Comparison of ENCODE assay signal across 8 cellular contexts in genomic region chr4:2468464-2469191, GRCh38. TPM values are rescaled to one million over a fixed set of nuclear protein-coding genes. Genes with fewer than 3 reads are reported as not detected.
A peak's percentile ranks its signal among the peaks of the same experiment; 100 is the strongest.
DNase-seq lines count a peak whose midpoint lies in the region; ATAC-seq and TF ChIP-seq lines count a peak whose summit lies in the region.

A gene with protein sequence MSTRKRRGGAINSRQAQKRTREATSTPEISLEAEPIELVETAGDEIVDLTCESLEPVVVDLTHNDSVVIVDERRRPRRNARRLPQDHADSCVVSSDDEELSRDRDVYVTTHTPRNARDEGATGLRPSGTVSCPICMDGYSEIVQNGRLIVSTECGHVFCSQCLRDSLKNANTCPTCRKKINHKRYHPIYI (plus strand): TSS chr4:2469106. CDS start chr4:2490494, 21,388 bp downstream.

- peaks cover 44% of the 10 kb centered on the region for H3K4me1 Mint-ChIP-seq in activated T-cell treated with anti-CD3 and anti-CD28 coated beads, Interleukin-2, amount 50 U/mL, for 24 hours (ENCODE audit: low read depth)

- WGBS in esophagus, 2 donors = 0 to 1% methylated on average over 72 to 73 of the region's 73 CpGs

- H3K36me3 Mint-ChIP-seq in activated T-cell treated with anti-CD3 and anti-CD28 coated beads, Interleukin-2, amount 50 U/mL, for 24 hours (ENCODE audit: low read depth) = peaks cover 57% of the 10 kb centered on the region

- H3K9me3 Mint-ChIP-seq in activated T-cell treated with anti-CD3 and anti-CD28 coated beads, Interleukin-2, amount 50 U/mL, for 24 hours = no peaks in the 10 kb centered on the region

- peak within 1 kb of the TSS; percentile 98 for H3K4me3 Mint-ChIP-seq in activated T-cell treated with anti-CD3 and anti-CD28 coated beads, Interleukin-2, amount 50 U/mL, for 24 hours

- peak; percentile 64 for DNase-seq in DMS153 treated with DMSO at 0.1 percent for 48 hours (lab: John Stamatoyannopoulos, UW; ENCODE audit: unreplicated experiment)
- DNase-seq in KBM-7 = peak; percentile 98
- DNase-seq in activated T-cell treated with anti-CD3 and anti-CD28 coated beads, Interleukin-2, amount 50 U/mL, for 24 hours = peak; percentile 93
- peak; percentile 90 for DNase-seq in stimulated activated CD8-positive, alpha-beta memory T cell treated with anti-CD3 and anti-CD28 coated beads, Interleukin-7, amount 100 ng/mL, for 24 hours (ENCODE audit: low read depth)

- in situ Hi-C loops in KBM-7 (cut with MboI; ENCODE audit: low pct_unique_long_range_greater_than_20kb, low sequenced_read_pairs) = no loop called here

- H3K36me3 ChIP-seq in esophagus (ENCODE audit: control insufficient read depth in 2 of 2, insufficient read depth in 2 of 2, low read length in 1 of 2) = no peaks in the 10 kb centered on the region
- H3K36me3 ChIP-seq in muscle layer of colon (ENCODE audit: insufficient read depth, low read length) = peaks cover 12% of the 10 kb centered on the region

- ATAC-seq in GM21717 (IDR thresholded peaks at IDR 0.05; ENCODE audit: unreplicated experiment) = peak; percentile 74

- H3K27ac Mint-ChIP-seq in activated T-cell treated with anti-CD3 and anti-CD28 coated beads, Interleukin-2, amount 50 U/mL, for 24 hours = peak within 1 kb of the TSS; percentile 99

- peaks cover 0 to 2% of the 10 kb centered on the region in 2 donors for H3K9me3 ChIP-seq in esophagus (ENCODE audit: control insufficient read depth in 2 of 2, insufficient read depth in 1 of 2, low read depth in 1 of 2, low read length in 1 of 2)
- no peaks in the 10 kb centered on the region for H3K9me3 ChIP-seq in muscle layer of colon (ENCODE audit: low read length)

- H3K4me3 ChIP-seq in esophagus (ENCODE audit: low read depth in 1 of 2, low read length in 2 of 2) (peak within 1 kb of the TSS; percentile 89 to 98), muscle layer of colon (ENCODE audit: low read depth in 1 of 2, low read length in 2 of 2) (peak within 1 kb of the TSS; percentile 93 to 94)

- H3K4me1 ChIP-seq in esophagus (ENCODE audit: control insufficient read depth in 2 of 2, insufficient read depth in 2 of 2, low read length in 1 of 2) (peaks cover 0 to 4% of the 10 kb centered on the region in 2 donors), muscle layer of colon (ENCODE audit: insufficient read depth, low read length) (peaks cover 20% of the 10 kb centered on the region)

- H3K27me3 Mint-ChIP-seq in activated T-cell treated with anti-CD3 and anti-CD28 coated beads, Interleukin-2, amount 50 U/mL, for 24 hours = no peaks in the 10 kb centered on the region

- H3K27ac ChIP-seq in esophagus (ENCODE audit: low read depth in 2 of 2, low read length in 1 of 2) = peak within 1 kb of the TSS; percentile 93 to 95
- H3K27ac ChIP-seq in muscle layer of colon (ENCODE audit: low read depth, low read length) = peak within 1 kb of the TSS; percentile 95

- H3K9ac ChIP-seq in muscle layer of colon (ENCODE audit: low read length) = peak within 1 kb of the TSS; percentile 81

- H3K27me3 ChIP-seq in esophagus (ENCODE audit: control insufficient read depth in 1 of 2, insufficient read depth in 2 of 2, low read length in 2 of 2) = no peaks in the 10 kb centered on the region
- H3K27me3 ChIP-seq in muscle layer of colon (ENCODE audit: control insufficient read depth in 1 of 2, insufficient read depth in 2 of 2, low read length in 2 of 2) = no peaks in the 10 kb centered on the region

TF ChIP-seq in PFSK-1, 5 proteins besides CTCF, POLR2A, EP300 and RAD21:
- TF ChIP-seq REST (IDR thresholded peaks at IDR 0.05; ENCODE audit: insufficient read depth in 1 of 2, low read depth in 2 of 2, low read length in 2 of 2) (no peak), TAF1 (IDR thresholded peaks at IDR 0.05; ENCODE audit: borderline replicate concordance, insufficient read depth, low read length) (peak; percentile 91; the same call in 1 of the 2 replicates), POLR2AphosphoS5 (IDR thresholded peaks at IDR 0.05; ENCODE audit: low read depth, low read length) (peak; percentile 75), FOXP2 (optimal IDR thresholded peaks at IDR 0.05; ENCODE audit: borderline replicate concordance, extremely low read depth, extremely low read length, insufficient read depth) (no peak), SIN3A (IDR thresholded peaks at IDR 0.05; ENCODE audit: borderline replicate concordance, insufficient read depth, low read length) (0 out of 2 replicates have a peak, but pooled peaks have one; percentile 11)

RNA-seq across cellular contexts. Expression of the gene that starts here (rescaled TPM):
- polyA plus RNA-seq in PFSK-1 (2012; ENCODE audit: insufficient read length, low read depth) = 30.2 TPM
- polyA plus RNA-seq in esophagus = 10 to 100 TPM; 14.3 to 18.3 TPM

Comparison
In these comparisons a context has a peak if more than half of its experiments do, and no peak if none do; other contexts are left out.
1. Peak in every context shown above with its lines: DNase-seq, ATAC-seq, H3K4me3 ChIP-seq and H3K27ac ChIP-seq.